15 cellular contexts compared by ENCODE assay signal in the genomic region with DNA sequence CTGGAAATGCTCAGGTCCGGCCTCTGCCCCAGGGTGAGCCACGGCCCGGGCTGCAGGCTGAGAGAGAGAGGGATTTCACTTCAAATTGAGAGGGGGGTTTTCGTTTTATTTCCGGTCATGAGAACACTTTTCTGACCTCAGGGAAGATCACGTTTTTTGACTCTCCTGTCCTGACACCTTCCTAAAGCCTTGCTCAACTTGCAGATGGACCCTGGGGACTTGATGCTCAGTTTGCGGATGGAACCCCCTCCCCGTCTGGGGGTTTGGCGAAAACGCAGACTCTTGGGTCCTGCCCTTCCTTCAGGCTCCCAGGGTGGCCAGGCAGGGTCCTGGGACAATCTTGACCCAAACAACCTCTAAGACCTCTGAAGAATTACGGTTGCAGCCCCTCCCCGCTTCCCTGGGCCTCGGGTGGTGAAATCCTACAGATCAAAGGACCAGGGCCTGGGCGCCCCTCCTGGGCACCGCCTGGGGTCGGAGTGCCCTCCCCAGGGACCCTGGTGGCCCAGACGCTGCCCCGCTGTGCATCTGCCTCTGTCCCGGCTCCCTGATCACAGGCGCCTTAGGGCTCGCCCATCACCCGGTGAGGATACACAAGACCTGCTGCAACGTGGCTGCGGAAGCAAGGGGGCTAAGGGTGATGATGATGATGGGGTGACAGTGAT.
"Had no signal": no experiment of that assay in that cellular context is flagged by ENCODE, and none has a peak within 500 bp of the region (broad histone marks: within the 10 kb centered on the region; RNA-seq: fewer than 3 reads in every experiment).

No MANE protein-coding gene starts in this region.

- H3K9me3 ChIP-seq: colonic mucosa, esophagus squamous epithelium, upper lobe of left lung had no signal

- H3K36me3 ChIP-seq: brain microvascular endothelial cell, colonic mucosa, esophagus squamous epithelium, upper lobe of left lung had no signal

- H3K4me3 ChIP-seq: colonic mucosa, esophagus squamous epithelium, upper lobe of left lung had no signal

- H3K27me3 ChIP-seq: brain microvascular endothelial cell, colonic mucosa, esophagus squamous epithelium, upper lobe of left lung had no signal

- DNase-seq: activated CD4-positive, alpha-beta T cell treated with anti-CD3 and anti-CD28 coated beads, Interleukin-2, amount 10 ng/mL, durations not matched to agents 7 days and 5 days; activated CD8-positive, alpha-beta memory T cell treated with anti-CD3 and anti-CD28 coated beads, Interleukin-2, amount 50 U/mL, for 4 hours; activated CD8-positive, alpha-beta T cell treated with anti-CD3 and anti-CD28 coated beads, Interleukin-2, amount 10 ng/mL, durations not matched to agents 7 days and 5 days; activated naive CD4-positive, alpha-beta T cell treated with anti-CD3 and anti-CD28 coated beads for 36 hours; activated naive CD8-positive, alpha-beta T cell treated with anti-CD3 and anti-CD28 coated beads, Interleukin-2, amount 50 U/mL, for 24 hours; activated T-cell treated with anti-CD3 and anti-CD28 coated beads, Interleukin-2, amount 50 U/mL, for 4 hours; brain microvascular endothelial cell; central memory CD4-positive, alpha-beta T cell; colonic mucosa; esophagus squamous epithelium; mesenchymal stem cell; stimulated activated CD4-positive, alpha-beta T cell treated with anti-CD3 and anti-CD28 coated beads, Interleukin-2, amount 100 ng/mL, for 48 hours; T-helper 1 cell; T-helper 9 cell had no signal

- H3K27ac ChIP-seq: brain microvascular endothelial cell, colonic mucosa, upper lobe of left lung had no signal

- H3K4me1 ChIP-seq: colonic mucosa had no signal
